ENCODE assay signal across 6 cellular contexts in the genomic region with DNA sequence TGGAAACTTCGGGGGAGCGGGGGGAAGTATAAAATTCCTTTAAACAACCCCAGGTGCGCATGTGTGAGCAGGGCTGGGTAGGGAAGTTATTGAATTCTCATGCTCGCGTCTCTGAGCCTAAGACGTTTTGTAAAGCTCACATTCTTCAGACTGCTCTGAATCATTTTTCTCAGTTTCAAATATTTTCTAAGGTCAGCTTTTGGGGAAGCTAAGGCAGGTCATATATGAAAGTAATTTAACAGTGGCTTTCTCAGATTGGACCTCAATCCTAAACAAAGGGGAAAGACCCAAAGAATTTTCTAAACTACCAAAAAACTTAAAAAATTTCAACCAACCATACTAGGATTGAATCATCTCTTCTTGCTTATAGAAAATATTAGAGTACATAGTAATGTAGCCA.
DNase-seq lines count a peak whose midpoint lies in the region; ATAC-seq and FAIRE-seq lines count a peak whose summit lies in the region.
"Not testable (repeated sequence)": the region's sequence is repeated elsewhere in the genome, so short reads cannot be mapped to it uniquely, and the experiment has no call there.

No MANE protein-coding gene starts in this region.

- FAIRE-seq in GM18507 (lab: Jason Lieb, UNC), result peak; percentile 65

- ATAC-seq in GM18909 (IDR thresholded peaks at IDR 0.05; ENCODE audit: poor library complexity, unreplicated experiment) (peak; percentile 55), GM21529 (IDR thresholded peaks at IDR 0.05; ENCODE audit: unreplicated experiment) (peak; percentile 44), HG02610 (IDR thresholded peaks at IDR 0.05; ENCODE audit: unreplicated experiment) (peak; percentile 56), HG02970 (IDR thresholded peaks at IDR 0.05; ENCODE audit: low FRiP score, unreplicated experiment) (peak; percentile 44), HG03432 (IDR thresholded peaks at IDR 0.05; ENCODE audit: unreplicated experiment) (peak; percentile 51)

- DNase-seq in GM18507 (ENCODE audit: extremely low spot score, insufficient read length, low read depth), result not testable (repeated sequence)
